In genomic region chr18:5475252-5475651, GRCh38 we compare ENCODE assay signal across 19 cellular contexts.
DNase-seq lines count a peak whose midpoint lies in the region; ATAC-seq and TF ChIP-seq lines count a peak whose summit lies in the region.
"Had no signal": no experiment of that assay in that cellular context is flagged by ENCODE, and none has a peak within 500 bp of the region (broad histone marks: within the 10 kb centered on the region; RNA-seq: fewer than 3 reads in every experiment).

No MANE protein-coding gene starts in this region.

- no peak for TF ChIP-seq POLR2A in transverse colon (IDR thresholded peaks at IDR 0.05)

- no peaks in the 10 kb centered on the region for H3K36me3 Mint-ChIP-seq in central memory CD8-positive, alpha-beta T cell (ENCODE audit: insufficient read depth)

- peaks cover 12% of the 10 kb centered on the region for H3K27me3 Mint-ChIP-seq in central memory CD8-positive, alpha-beta T cell

- H3K4me1 Mint-ChIP-seq in central memory CD8-positive, alpha-beta T cell = no peaks in the 10 kb centered on the region
- H3K4me1 Mint-ChIP-seq: activated naive CD8-positive, alpha-beta T cell treated with anti-CD3 and anti-CD28 coated beads, Interleukin-2, amount 50 U/mL, for 24 hours had no signal

- peak; percentile 87 for DNase-seq in NCI-H69 (lab: John Stamatoyannopoulos, UW)
- no peak for DNase-seq in central memory CD8-positive, alpha-beta T cell (ENCODE audit: low spot score in 2 of 2)
- peak; percentile 55 for DNase-seq in left kidney (ENCODE audit: low read depth, low spot score)
- peak; percentile 18 for DNase-seq in transverse colon
- no peak for DNase-seq in MG63
- no peak for DNase-seq in DMS114 treated with DMSO at 0.1 percent for 48 hours (lab: John Stamatoyannopoulos, UW; ENCODE audit: unreplicated experiment)
- DNase-seq: activated CD8-positive, alpha-beta T cell treated with anti-CD3 and anti-CD28 coated beads for 36 hours; activated naive CD8-positive, alpha-beta T cell treated with anti-CD3 and anti-CD28 coated beads, Interleukin-2, amount 50 U/mL, for 24 hours; DMS153; foreskin keratinocyte; mesendoderm; NCI-H2107; NCI-H526; stimulated activated CD4-positive, alpha-beta T cell treated with anti-CD3 and anti-CD28 coated beads, Interleukin-4, amount 100 ng/mL, for 1 hour; T-helper 1 cell; testis; WERI-Rb-1 had no signal

- peaks cover 0 to 11% (median 0%) of the 10 kb centered on the region in 4 donors for H3K4me1 ChIP-seq in transverse colon
- H3K4me1 ChIP-seq: BLaER1, foreskin keratinocyte, testis had no signal

- intact Hi-C loops in transverse colon (cut with DNase I; ENCODE audit: low total_unique reads) = no loop called here

- TF ChIP-seq EP300 in transverse colon (IDR thresholded peaks at IDR 0.05; ENCODE audit: low read depth) = no peak

- TF ChIP-seq CTCF in transverse colon (IDR thresholded peaks at IDR 0.05) = no peak

- no peaks in the 10 kb centered on the region for H3K9me3 Mint-ChIP-seq in central memory CD8-positive, alpha-beta T cell
- H3K9me3 Mint-ChIP-seq: activated CD8-positive, alpha-beta T cell treated with anti-CD3 and anti-CD28 coated beads for 36 hours; activated naive CD8-positive, alpha-beta T cell treated with anti-CD3 and anti-CD28 coated beads, Interleukin-2, amount 50 U/mL, for 24 hours had no signal

- no peak overlapping the region for H3K4me3 Mint-ChIP-seq in central memory CD8-positive, alpha-beta T cell
- H3K4me3 Mint-ChIP-seq: activated CD8-positive, alpha-beta T cell treated with anti-CD3 and anti-CD28 coated beads for 36 hours; activated naive CD8-positive, alpha-beta T cell treated with anti-CD3 and anti-CD28 coated beads, Interleukin-2, amount 50 U/mL, for 24 hours had no signal

- WGBS in transverse colon (ENCODE audit: low coverage in 1 of 2), 2 donors = 42 to 63% methylated on average over 4 to 7 of the region's 7 CpGs

- H3K9me3 ChIP-seq in transverse colon (no peaks in the 10 kb centered on the region), MG63 (no peaks in the 10 kb centered on the region)
- H3K9me3 ChIP-seq: BLaER1, testis had no signal

- H3K27ac ChIP-seq in transverse colon = peak overlapping the region in 2 of 4 donors; percentile 0 to 14
- H3K27ac ChIP-seq: BLaER1, foreskin keratinocyte, testis, WERI-Rb-1 had no signal

- no peaks in the 10 kb centered on the region for H3K36me3 ChIP-seq in transverse colon
- H3K36me3 ChIP-seq in MG63 = no peaks in the 10 kb centered on the region
- H3K36me3 ChIP-seq: BLaER1 had no signal

- H3K27me3 ChIP-seq in transverse colon (no peaks in the 10 kb centered on the region), MG63 (no peaks in the 10 kb centered on the region)
- H3K27me3 ChIP-seq: BLaER1, foreskin keratinocyte, testis had no signal

- in situ Hi-C loops in transverse colon (cut with MboI; ENCODE audit: low pct_ligation_motif_present in 1 of 4, low pct_unique_long_range_greater_than_20kb in 1 of 4, low sequenced_read_pairs in 3 of 4) = no loop called here

- H3K4me3 ChIP-seq in transverse colon (no peak overlapping the region), MG63 (no peak overlapping the region)
- H3K4me3 ChIP-seq: BLaER1, testis had no signal

- peak; percentile 24 for ATAC-seq in central memory CD8-positive, alpha-beta T cell (replicated peaks; ENCODE audit: extremely low read depth, poor library complexity, severe bottlenecking)
- no peak for ATAC-seq in HG03521 (IDR thresholded peaks at IDR 0.05; ENCODE audit: unreplicated experiment)
- ATAC-seq: activated CD8-positive, alpha-beta T cell treated with anti-CD3 and anti-CD28 coated beads for 36 hours; activated naive CD8-positive, alpha-beta T cell treated with anti-CD3 and anti-CD28 coated beads, Interleukin-2, amount 50 U/mL, for 24 hours; foreskin keratinocyte had no signal

- no peak overlapping the region for H3K27ac Mint-ChIP-seq in central memory CD8-positive, alpha-beta T cell (ENCODE audit: low read depth)
- H3K27ac Mint-ChIP-seq: activated CD8-positive, alpha-beta T cell treated with anti-CD3 and anti-CD28 coated beads for 36 hours; activated naive CD8-positive, alpha-beta T cell treated with anti-CD3 and anti-CD28 coated beads, Interleukin-2, amount 50 U/mL, for 24 hours had no signal

Comparison
In these comparisons a context has a peak if more than half of its experiments do, and no peak if none do; other contexts are left out.
1. DNase-seq: peak in NCI-H69 (single experiment), left kidney (single experiment) and transverse colon (single experiment); none in central memory CD8-positive, alpha-beta T cell (0 of 2), MG63 (single experiment) and DMS114 treated with DMSO at 0.1 percent for 48 hours (single experiment).